Comparison of ENCODE assay signal across 21 cellular contexts in the genomic region with DNA sequence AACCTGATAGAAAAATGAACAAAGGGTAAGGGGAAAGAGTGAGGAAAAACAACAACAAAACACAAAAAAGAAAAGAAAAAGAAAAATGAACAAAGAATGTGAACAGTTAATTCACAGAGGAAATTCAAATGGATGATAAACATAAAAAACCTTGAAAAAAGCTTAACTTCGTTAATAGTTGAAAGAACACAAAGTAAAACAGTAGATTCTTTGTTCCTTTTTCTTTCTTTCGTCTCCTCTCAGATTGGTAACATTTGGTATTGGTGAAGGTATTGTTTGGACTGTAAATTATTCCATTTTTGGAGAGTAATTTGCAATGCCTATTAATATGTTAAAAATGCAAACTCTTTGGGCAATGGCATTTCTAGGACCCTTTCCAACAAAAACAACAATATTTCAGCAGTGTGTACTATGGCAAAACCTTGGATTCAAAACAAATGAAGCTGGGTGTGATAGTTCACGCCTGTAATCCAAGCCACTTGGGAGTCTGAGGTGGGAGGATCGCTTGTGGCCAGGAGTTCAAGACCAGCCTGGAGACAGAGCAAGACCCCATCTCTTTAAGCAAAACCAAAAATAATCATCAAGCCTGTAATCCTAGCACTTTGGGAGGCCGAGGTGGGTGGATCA. TPM values are rescaled to one million over a fixed set of nuclear protein-coding genes. Genes with fewer than 3 reads are reported as not detected.
DNase-seq lines count a peak whose midpoint lies in the region; ATAC-seq and TF ChIP-seq lines count a peak whose summit lies in the region.
"Had no signal": no experiment of that assay in that cellular context is flagged by ENCODE, and none has a peak within 500 bp of the region (broad histone marks: within the 10 kb centered on the region; RNA-seq: fewer than 3 reads in every experiment).

No MANE protein-coding gene starts in this region.

- no peak for ATAC-seq in GM21529 (IDR thresholded peaks at IDR 0.05; ENCODE audit: unreplicated experiment)
- ATAC-seq: left colon; PC-3; stimulated activated naive CD8-positive, alpha-beta T cell treated with anti-CD3 and anti-CD28 coated beads, Interleukin-15, amount 100 ng/mL, for 72 hours had no signal

- no peaks in the 10 kb centered on the region for H3K27me3 ChIP-seq in suprapubic skin
- H3K27me3 ChIP-seq: neural progenitor cell, right atrium auricular region, SJCRH30 had no signal

- DNase-seq in AG08395 (ENCODE audit: low spot score): peak; percentile 33
- DNase-seq in LHCN-M2 (ENCODE audit: low read depth): peak; percentile 65
- DNase-seq in dermis microvascular lymphatic vessel endothelial cell (ENCODE audit: low read depth in 2 of 2): peak; percentile 70 to 74
- DNase-seq in myocyte (ENCODE audit: low read depth): peak; percentile 15
- no peak for DNase-seq in suprapubic skin (ENCODE audit: low spot score in 2 of 2)
- no peak for DNase-seq in D341Med (ENCODE audit: low spot score)
- no peak for DNase-seq in SK-N-DZ (ENCODE audit: low spot score)
- DNase-seq: activated CD4-positive, CD25-positive, alpha-beta regulatory T cell treated with anti-CD3 and anti-CD28 coated beads, Interleukin-2, amount 50 U/mL, for 72 hours; activated gamma-delta T cell; COR-L47; hypothalamus; left colon; NCI-H774; PC-3; SJCRH30; stimulated activated CD4-positive, alpha-beta T cell treated with anti-CD3 and anti-CD28 coated beads, Interleukin-1b, Interleukin-23, amount 100 ng/mL, for 48 hours; stimulated activated naive CD8-positive, alpha-beta T cell treated with anti-CD3 and anti-CD28 coated beads, Interleukin-15, amount 100 ng/mL, for 72 hours; T1000 had no signal

- H3K9me3 ChIP-seq in suprapubic skin: no peaks in the 10 kb centered on the region
- H3K9me3 ChIP-seq: right atrium auricular region, SJCRH30 had no signal

- TF ChIP-seq EP300 in suprapubic skin (IDR thresholded peaks at IDR 0.05): no peak

- H3K36me3 ChIP-seq in suprapubic skin: no peaks in the 10 kb centered on the region
- H3K36me3 ChIP-seq: neural progenitor cell, right atrium auricular region, SJCRH30 had no signal

- no peak overlapping the region for H3K27ac ChIP-seq in suprapubic skin
- H3K27ac ChIP-seq: neural progenitor cell, right atrium auricular region, SJCRH30 had no signal

- H3K4me3 ChIP-seq in suprapubic skin: no peak overlapping the region
- H3K4me3 ChIP-seq: neural progenitor cell, right atrium auricular region, SJCRH30 had no signal

- TF ChIP-seq POLR2A in suprapubic skin (IDR thresholded peaks at IDR 0.05): no peak

- no peak for TF ChIP-seq CTCF in suprapubic skin (IDR thresholded peaks at IDR 0.05)

- 71% methylated on average over 5 of the region's 5 CpGs for WGBS in suprapubic skin

- H3K4me1 ChIP-seq in suprapubic skin: peaks cover 23% of the 10 kb centered on the region
- H3K4me1 ChIP-seq: SJCRH30 had no signal

RNA-seq across cellular contexts. Expression of a gene that starts 3.3 kb away (rescaled TPM):
- total RNA-seq in LHCN-M2 (2014; rRNA removed): 29.8 and 38.5 TPM in 2 replicates
- 40.6 TPM for polyA plus RNA-seq in LHCN-M2 (2012)
- total RNA-seq in dermis microvascular lymphatic vessel endothelial cell: 6.9 and 10.2 TPM in 2 replicates
- 22.0 and 23.5 TPM in 2 replicates for total RNA-seq in myocyte
- polyA plus RNA-seq in myocyte (2012): 52.8 TPM
- total RNA-seq in suprapubic skin: 10 to 100 TPM; 13.8 to 35.6 (median 18.0) TPM
- polyA plus RNA-seq in SK-N-DZ (2014; cell fraction: cytosol; rRNA removed): 3.0 and 5.0 TPM in 2 replicates
- 4.9 and 9.7 TPM in 2 replicates for polyA plus RNA-seq in SK-N-DZ (2014; cell fraction: nucleus; rRNA removed)

RNA-seq across cellular contexts. Expression of a gene that starts 8.3 kb away (rescaled TPM):
- 37.5 and 48.7 TPM in 2 replicates for total RNA-seq in LHCN-M2 (2014; rRNA removed)
- 15.0 TPM for polyA plus RNA-seq in LHCN-M2 (2012)
- total RNA-seq in dermis microvascular lymphatic vessel endothelial cell: 12.0 and 19.6 TPM in 2 replicates
- total RNA-seq in myocyte: 20.8 and 30.9 TPM in 2 replicates
- 21.5 TPM for polyA plus RNA-seq in myocyte (2012)
- 10 to 100 TPM; 22.8 to 56.7 (median 29.7) TPM for total RNA-seq in suprapubic skin
- polyA plus RNA-seq in SK-N-DZ (2014; cell fraction: cytosol; rRNA removed): 11.0 and 11.8 TPM in 2 replicates
- 35.4 and 50.2 TPM in 2 replicates for polyA plus RNA-seq in SK-N-DZ (2014; cell fraction: nucleus; rRNA removed)

RNA-seq across cellular contexts. Expression of a gene that starts 28.2 kb away (rescaled TPM):
- total RNA-seq in LHCN-M2 (2014; rRNA removed): 3.4 and 4.7 TPM in 2 replicates
- polyA plus RNA-seq in LHCN-M2 (2012): 3.0 TPM
- total RNA-seq in dermis microvascular lymphatic vessel endothelial cell: 1.4 and 1.9 TPM in 2 replicates
- 4.8 and 6.0 TPM in 2 replicates for total RNA-seq in myocyte
- polyA plus RNA-seq in myocyte (2012): 6.4 TPM
- 10 to 100 TPM in 1 of 4 donors, 1 to 10 TPM in 3; 3.6 to 13.0 (median 6.3) TPM for total RNA-seq in suprapubic skin
- 2.8 and 2.9 TPM in 2 replicates for polyA plus RNA-seq in SK-N-DZ (2014; cell fraction: cytosol; rRNA removed)
- polyA plus RNA-seq in SK-N-DZ (2014; cell fraction: nucleus; rRNA removed): 3.6 and 4.2 TPM in 2 replicates

Comparison
In these comparisons a context has a peak if more than half of its experiments do, and no peak if none do; other contexts are left out.
1. DNase-seq: peak in AG08395 (single experiment), LHCN-M2 (single experiment), dermis microvascular lymphatic vessel endothelial cell (2 of 2) and myocyte (single experiment); none in suprapubic skin (0 of 2), D341Med (single experiment) and SK-N-DZ (single experiment).